8 cellular contexts compared by ENCODE assay signal in the genomic region with DNA sequence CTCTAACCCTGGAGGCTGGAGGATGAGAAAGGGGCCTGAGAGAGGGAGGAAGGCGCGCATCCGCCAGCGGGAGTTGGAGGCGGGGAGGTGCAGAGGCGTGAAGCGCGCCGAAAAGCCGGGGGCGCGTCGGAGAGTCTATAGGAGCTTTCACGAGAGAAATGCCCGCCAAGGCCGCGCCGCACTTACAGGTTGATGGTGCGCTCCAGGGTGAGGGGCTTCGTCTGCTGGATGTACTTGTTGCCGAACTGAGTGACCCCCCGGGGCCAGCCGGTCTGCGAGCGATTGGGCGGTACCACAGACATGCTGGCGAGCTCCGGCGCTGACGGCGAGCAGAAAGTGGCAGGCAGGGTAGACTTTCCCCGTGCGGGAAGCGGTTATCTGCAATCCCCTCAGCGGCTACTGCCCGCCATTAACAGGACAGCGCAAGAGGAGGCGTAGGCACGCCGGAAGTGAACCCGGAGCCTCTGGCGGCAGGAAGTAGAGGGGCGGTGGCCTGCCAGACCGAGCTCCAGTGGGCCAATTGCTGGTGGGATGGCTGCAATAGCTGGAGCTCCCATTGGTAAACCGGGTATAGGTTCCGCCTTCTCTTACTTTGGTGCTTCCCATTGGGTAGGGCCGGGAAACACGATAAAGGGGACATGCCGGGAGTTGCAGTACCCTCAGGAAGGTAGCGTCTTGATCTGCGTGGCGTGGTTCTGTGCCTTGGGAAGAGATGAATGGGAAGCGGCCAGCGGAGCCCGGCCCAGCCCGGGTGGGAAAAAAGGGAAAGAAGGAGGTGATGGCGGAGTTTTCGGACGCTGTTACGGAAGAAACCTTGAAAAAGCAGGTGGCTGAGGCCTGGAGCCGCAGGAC. TPM values are rescaled to one million over a fixed set of nuclear protein-coding genes. Genes with fewer than 3 reads are reported as not detected.
DNase-seq lines count a peak whose midpoint lies in the region; ATAC-seq and TF ChIP-seq lines count a peak whose summit lies in the region.

Gene NUDT21 (minus strand): TSS at position 432 of the 852 bp plus-strand sequence. CDS start 130 bp downstream, at position 302.
Gene OGFOD1 (plus strand): TSS at position 654 of the 852 bp plus-strand sequence. CDS start 59 bp downstream, at position 713.

- no peaks in the 10 kb centered on the region for H3K27me3 ChIP-seq in thymus (ENCODE audit: control insufficient read depth, insufficient read depth)

- DNase-seq in GM12864 (ENCODE audit: low read depth), result peak; percentile 94
- DNase-seq in NCI-H1417 (lab: John Stamatoyannopoulos, UW), result peak; percentile 86 to 98 (median 95)
- DNase-seq in SW 1271 (lab: John Stamatoyannopoulos, UW), result peak; percentile 84 to 95
- peak; percentile 76 for DNase-seq in activated naive CD8-positive, alpha-beta T cell treated with anti-CD3 and anti-CD28 coated beads, Interleukin-2, amount 50 U/mL, for 16 hours (ENCODE audit: low read depth, low spot score)
- peak; percentile 89 to 100 (median 97) for DNase-seq in head of caudate nucleus
- DNase-seq in osteocyte (ENCODE audit: extremely low spot score, unreplicated experiment), result peak; percentile 97

- H3K9me3 ChIP-seq in thymus (ENCODE audit: control insufficient read depth), result no peaks in the 10 kb centered on the region

- peak; percentile 97 for ATAC-seq in HG02759 (IDR thresholded peaks at IDR 0.05; ENCODE audit: unreplicated experiment)

- H3K27ac Mint-ChIP-seq in osteocyte (ENCODE audit: unreplicated experiment), result peak within 1 kb of the TSS; percentile 96

- H3K36me3 ChIP-seq in thymus (ENCODE audit: control insufficient read depth, insufficient read depth), result no peaks in the 10 kb centered on the region

- peaks cover 19% of the 10 kb centered on the region for H3K36me3 Mint-ChIP-seq in osteocyte (ENCODE audit: unreplicated experiment)

- peak within 1 kb of the TSS; percentile 79 for H3K27ac ChIP-seq in thymus (ENCODE audit: low read depth)

- TF ChIP-seq CTCF in GM12864 (IDR thresholded peaks at IDR 0.05; ENCODE audit: low read depth, low read length, missing control alignments) (no peak), osteocyte (IDR thresholded peaks at IDR 0.05) (peak; percentile 7)

- no peaks in the 10 kb centered on the region for H3K9me3 Mint-ChIP-seq in osteocyte (ENCODE audit: unreplicated experiment)

- peaks cover 40% of the 10 kb centered on the region for H3K4me1 Mint-ChIP-seq in osteocyte (ENCODE audit: unreplicated experiment)

- intact Hi-C loops in head of caudate nucleus (cut with DNase I), result no loop called here

- peaks cover 21% of the 10 kb centered on the region for H3K4me1 ChIP-seq in thymus (ENCODE audit: control insufficient read depth, insufficient read depth, low read length)

- H3K4me3 Mint-ChIP-seq in osteocyte (ENCODE audit: unreplicated experiment), result peak within 1 kb of the TSS; percentile 98

- under 1% methylated on average over 61 of the region's 61 CpGs for WGBS in thymus

- no peaks in the 10 kb centered on the region for H3K27me3 Mint-ChIP-seq in osteocyte (ENCODE audit: unreplicated experiment)

- peak within 1 kb of the TSS; percentile 70 for H3K4me3 ChIP-seq in GM12864 (ENCODE audit: low read depth, low read length)
- H3K4me3 ChIP-seq in thymus (ENCODE audit: low read length), result peak within 1 kb of the TSS; percentile 66

RNA-seq across cellular contexts. Expression of gene NUDT21, which starts in this region (rescaled TPM):
- total RNA-seq in osteocyte, result 103 and 105 TPM in 2 replicates
- 40.3 TPM for polyA plus RNA-seq in thymus

RNA-seq across cellular contexts. Expression of gene OGFOD1, which starts in this region (rescaled TPM):
- total RNA-seq in osteocyte, result 46.3 and 50.6 TPM in 2 replicates
- polyA plus RNA-seq in thymus, result 18.8 TPM

Comparison
In these comparisons a context has a peak if more than half of its experiments do, and no peak if none do; other contexts are left out.
1. Peak in every context shown above with its lines: DNase-seq, ATAC-seq, H3K4me3 ChIP-seq and H3K27ac ChIP-seq.